8 cellular contexts compared by ENCODE assay signal in genomic region chr6:42978487-42978792, GRCh38. TPM values are rescaled to one million over a fixed set of nuclear protein-coding genes. Genes with fewer than 3 reads are reported as not detected.
DNase-seq lines count a peak whose midpoint lies in the region; ATAC-seq lines count a peak whose summit lies in the region.

No MANE protein-coding gene starts in this region.

- H3K4me1 ChIP-seq in iPS DF 6.9 (ENCODE audit: control insufficient read depth, insufficient read depth, low read length): no peaks in the 10 kb centered on the region

- H3K27me3 ChIP-seq in iPS DF 6.9 (ENCODE audit: control insufficient read depth, insufficient read depth, low read length): no peaks in the 10 kb centered on the region

- H3K4me3 ChIP-seq in iPS DF 6.9 (ENCODE audit: low read length) (peak overlapping the region; percentile 95), skin epidermis (peak overlapping the region; percentile 91 to 99 (median 96))

- peak overlapping the region; percentile 89 for H3K4me3 Mint-ChIP-seq in activated naive CD8-positive, alpha-beta T cell treated with anti-CD3 and anti-CD28 coated beads, Interleukin-2, amount 10 ng/mL, durations not matched to agents 7 days and 5 days

- intact Hi-C loops in Right ventricle myocardium inferior (cut with DNase I) (no loop called here), cardiac septum (cut with DNase I) (loop anchor here (5.0 kb wide), 1 partner anchor 46 kb away; no protein-coding TSS in a partner anchor)

- no peak overlapping the region for H3K27ac ChIP-seq in iPS DF 6.9 (ENCODE audit: low read length)
- peak overlapping the region; percentile 68 to 99 (median 93) for H3K27ac ChIP-seq in skin epidermis

- H3K9me3 ChIP-seq in iPS DF 6.9 (ENCODE audit: control insufficient read depth, insufficient read depth, low read length): no peaks in the 10 kb centered on the region

- H3K36me3 ChIP-seq in iPS DF 6.9 (ENCODE audit: control insufficient read depth, insufficient read depth, low read length): no peaks in the 10 kb centered on the region

- DNase-seq in Right ventricle myocardium inferior (ENCODE audit: missing footprints) (no peak), cardiac septum (ENCODE audit: low spot score) (no peak), HuH-7 (ENCODE audit: low spot score) (peak; percentile 44), iPS DF 6.9 (ENCODE audit: low read depth, low spot score) (no peak), GM19238 (ENCODE audit: insufficient read length, low spot score) (no peak)
- no peak for DNase-seq in activated naive CD8-positive, alpha-beta T cell treated with anti-CD3 and anti-CD28 coated beads, Interleukin-2, amount 10 ng/mL, durations not matched to agents 7 days and 5 days

- peaks cover 17% of the 10 kb centered on the region for H3K36me3 Mint-ChIP-seq in activated naive CD8-positive, alpha-beta T cell treated with anti-CD3 and anti-CD28 coated beads, Interleukin-2, amount 10 ng/mL, durations not matched to agents 7 days and 5 days

- POLR2A ChIA-PET in activated naive CD8-positive, alpha-beta T cell treated with anti-CD3 and anti-CD28 coated beads, Interleukin-2, amount 10 ng/mL, durations not matched to agents 7 days and 5 days (lab: Charles Lee): interaction anchor here (1.0 to 3.4 kb wide), 18 partner anchors 10 to 232 kb away, joined by 3 to 66 read pairs (median 6); partner anchors contain the start of genes BICRAL, CNPY3, CUL9 and KLC4

- H3K27me3 Mint-ChIP-seq in activated naive CD8-positive, alpha-beta T cell treated with anti-CD3 and anti-CD28 coated beads, Interleukin-2, amount 10 ng/mL, durations not matched to agents 7 days and 5 days: no peaks in the 10 kb centered on the region

- WGBS in iPS DF 6.9 (ENCODE audit: insufficient coverage, insufficient read length): no CpG with 5 or more reads among the region's 24 CpGs

- ATAC-seq in Right ventricle myocardium inferior (peak; percentile 7), HG02623 (IDR thresholded peaks at IDR 0.05; ENCODE audit: unreplicated experiment) (no peak)
- no peak for ATAC-seq in activated naive CD8-positive, alpha-beta T cell treated with anti-CD3 and anti-CD28 coated beads, Interleukin-2, amount 10 ng/mL, durations not matched to agents 7 days and 5 days (ENCODE audit: low read depth)

- peak overlapping the region; percentile 87 for H3K27ac Mint-ChIP-seq in activated naive CD8-positive, alpha-beta T cell treated with anti-CD3 and anti-CD28 coated beads, Interleukin-2, amount 10 ng/mL, durations not matched to agents 7 days and 5 days

- peaks cover 30% of the 10 kb centered on the region for H3K4me1 Mint-ChIP-seq in activated naive CD8-positive, alpha-beta T cell treated with anti-CD3 and anti-CD28 coated beads, Interleukin-2, amount 10 ng/mL, durations not matched to agents 7 days and 5 days

- H3K9me3 Mint-ChIP-seq in activated naive CD8-positive, alpha-beta T cell treated with anti-CD3 and anti-CD28 coated beads, Interleukin-2, amount 10 ng/mL, durations not matched to agents 7 days and 5 days: no peaks in the 10 kb centered on the region

RNA-seq across cellular contexts. Expression of gene PEX6, which starts 0.5 kb away (rescaled TPM):
- total RNA-seq in Right ventricle myocardium inferior: 25.5 TPM
- total RNA-seq in cardiac septum: 14.6 TPM
- 10 to 100 TPM; 27.1 to 27.6 TPM for total RNA-seq in activated naive CD8-positive, alpha-beta T cell treated with anti-CD3 and anti-CD28 coated beads, Interleukin-2, amount 10 ng/mL, durations not matched to agents 7 days and 5 days

RNA-seq across cellular contexts. Expression of gene PPP2R5D, which starts 5.9 kb away (rescaled TPM):
- total RNA-seq in Right ventricle myocardium inferior (34.2 TPM), cardiac septum (25.3 TPM)
- 10 to 100 TPM; 54.7 to 58.8 TPM for total RNA-seq in activated naive CD8-positive, alpha-beta T cell treated with anti-CD3 and anti-CD28 coated beads, Interleukin-2, amount 10 ng/mL, durations not matched to agents 7 days and 5 days

RNA-seq across cellular contexts. Expression of gene GNMT, which starts 17.9 kb away (rescaled TPM):
- total RNA-seq in Right ventricle myocardium inferior: 0.97 TPM
- 0.30 TPM for total RNA-seq in cardiac septum
- 1 to 10 TPM; 1.0 to 1.2 TPM for total RNA-seq in activated naive CD8-positive, alpha-beta T cell treated with anti-CD3 and anti-CD28 coated beads, Interleukin-2, amount 10 ng/mL, durations not matched to agents 7 days and 5 days

RNA-seq across cellular contexts. Expression of gene MEA1, which starts 35.3 kb away (rescaled TPM):
- total RNA-seq in Right ventricle myocardium inferior (32.1 TPM), cardiac septum (33.8 TPM)
- total RNA-seq in activated naive CD8-positive, alpha-beta T cell treated with anti-CD3 and anti-CD28 coated beads, Interleukin-2, amount 10 ng/mL, durations not matched to agents 7 days and 5 days: 10 to 100 TPM; 61.2 to 70.1 TPM

RNA-seq across cellular contexts. Expression of gene KLHDC3, which starts 35.6 kb away (rescaled TPM):
- total RNA-seq in Right ventricle myocardium inferior (145 TPM), cardiac septum (74.9 TPM)
- 10 to 100 TPM; 69.4 to 69.9 TPM for total RNA-seq in activated naive CD8-positive, alpha-beta T cell treated with anti-CD3 and anti-CD28 coated beads, Interleukin-2, amount 10 ng/mL, durations not matched to agents 7 days and 5 days
